Comparison of ENCODE assay signal across 1 cellular context in the genomic region with DNA sequence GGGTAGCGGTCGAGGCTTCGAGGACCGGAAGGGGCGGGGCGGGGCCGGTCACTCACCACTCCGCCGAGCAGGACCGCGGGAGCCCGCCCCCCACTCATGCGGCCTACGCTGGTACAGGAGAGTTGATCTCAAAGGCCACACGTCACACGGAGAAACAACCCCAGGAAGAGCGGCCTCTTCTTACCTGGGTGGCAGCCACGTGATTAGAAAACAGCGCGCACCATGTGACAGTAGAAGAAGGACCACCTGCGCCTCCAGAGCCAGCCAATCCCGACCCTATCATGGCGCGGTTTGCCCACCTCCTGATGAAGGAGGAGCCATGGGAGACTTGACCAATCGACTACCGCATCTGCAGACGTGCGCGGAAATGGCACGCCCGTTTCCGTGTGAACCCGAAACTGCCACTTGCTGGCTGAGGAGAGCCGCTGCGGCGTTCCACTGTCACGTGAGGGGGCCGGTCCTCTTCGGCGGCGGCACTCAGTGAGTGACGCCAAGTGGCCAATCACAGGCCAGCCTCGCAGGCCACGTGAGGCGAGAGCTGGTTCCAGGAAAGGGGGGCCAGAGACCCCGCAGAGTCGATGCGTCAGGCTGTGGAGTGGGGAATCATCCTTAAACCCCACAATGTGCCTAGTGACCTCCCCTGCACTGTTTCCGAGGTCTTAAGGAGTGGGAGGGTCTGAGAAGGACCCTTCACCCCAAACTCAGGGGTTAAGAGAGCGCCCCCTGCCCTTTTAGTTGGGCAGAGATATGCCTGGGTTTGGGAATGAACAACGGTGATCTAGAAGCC.
TF ChIP-seq lines count a peak whose summit lies in the region.

A gene with protein sequence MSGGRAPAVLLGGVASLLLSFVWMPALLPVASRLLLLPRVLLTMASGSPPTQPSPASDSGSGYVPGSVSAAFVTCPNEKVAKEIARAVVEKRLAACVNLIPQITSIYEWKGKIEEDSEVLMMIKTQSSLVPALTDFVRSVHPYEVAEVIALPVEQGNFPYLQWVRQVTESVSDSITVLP (minus strand): TSS at position 205 of the 787 bp plus-strand sequence. CDS start 107 bp downstream, at position 98.

TF ChIP-seq in IMR-90, 13 proteins besides CTCF, POLR2A, EP300 and RAD21 (continued from another document):
- TF ChIP-seq MXI1 (IDR thresholded peaks at IDR 0.05; ENCODE audit: borderline replicate concordance, low read depth, low read length) (peak; percentile 89), CHD1 (IDR thresholded peaks at IDR 0.05; ENCODE audit: low read depth, low read length) (no peak), RFX5 (IDR thresholded peaks at IDR 0.05; ENCODE audit: low read depth, low read length) (0 out of 2 replicates have a peak, but pooled peaks have one; percentile 24)
